ENCODE assay signal across 8 cellular contexts in the genomic region with DNA sequence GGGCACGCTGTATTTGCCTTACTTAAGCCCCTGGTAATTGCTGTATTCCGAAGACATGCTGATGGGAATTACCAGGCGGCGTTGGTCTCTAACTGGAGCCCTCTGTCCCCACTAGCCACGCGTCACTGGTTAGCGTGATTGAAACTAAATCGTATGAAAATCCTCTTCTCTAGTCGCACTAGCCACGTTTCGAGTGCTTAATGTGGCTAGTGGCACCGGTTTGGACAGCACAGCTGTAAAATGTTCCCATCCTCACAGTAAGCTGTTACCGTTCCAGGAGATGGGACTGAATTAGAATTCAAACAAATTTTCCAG. TPM values are rescaled to one million over a fixed set of nuclear protein-coding genes. Genes with fewer than 3 reads are reported as not detected.
DNase-seq lines count a peak whose midpoint lies in the region; ATAC-seq and TF ChIP-seq lines count a peak whose summit lies in the region.

No MANE protein-coding gene starts in this region.

- H3K9ac ChIP-seq in PC-3 (ENCODE audit: low read length): peak overlapping the region; percentile 95

- H3K4me3 Mint-ChIP-seq in activated T-cell treated with anti-CD3 and anti-CD28 coated beads, Interleukin-2, amount 50 U/mL, for 72 hours: peak overlapping the region; percentile 91 to 95

- peaks cover 12% of the 10 kb centered on the region for H3K79me2 ChIP-seq in PC-3 (ENCODE audit: low read length)

- peak overlapping the region; percentile 88 for H3K27ac ChIP-seq in PC-3 (ENCODE audit: low read length)
- peak overlapping the region; percentile 87 to 99 (median 94) for H3K27ac ChIP-seq in esophagus squamous epithelium
- peak overlapping the region; percentile 89 for H3K27ac ChIP-seq in psoas muscle

- H3K9me3 ChIP-seq in PC-3 (ENCODE audit: low read length) (no peaks in the 10 kb centered on the region), esophagus squamous epithelium (no peaks in the 10 kb centered on the region), psoas muscle (no peaks in the 10 kb centered on the region)

- H3F3A ChIP-seq in PC-3 (ENCODE audit: low read length, unreplicated experiment): no peaks in the 10 kb centered on the region

- CTCF ChIA-PET in PC-3 (lab: Charles Lee): no interaction called here

- peaks cover 10 to 11% of the 10 kb centered on the region in 2 donors for H3K36me3 Mint-ChIP-seq in activated T-cell treated with anti-CD3 and anti-CD28 coated beads, Interleukin-2, amount 50 U/mL, for 72 hours (ENCODE audit: insufficient read depth in 2 of 2)

- no peaks in the 10 kb centered on the region for H3K27me3 Mint-ChIP-seq in activated T-cell treated with anti-CD3 and anti-CD28 coated beads, Interleukin-2, amount 50 U/mL, for 72 hours (ENCODE audit: low read depth)

- TF ChIP-seq POLR2A in esophagus squamous epithelium (IDR thresholded peaks at IDR 0.05): no peak

- H3K9me3 Mint-ChIP-seq in activated T-cell treated with anti-CD3 and anti-CD28 coated beads, Interleukin-2, amount 50 U/mL, for 72 hours: no peaks in the 10 kb centered on the region

- DNase-seq in activated T-cell treated with anti-CD3 and anti-CD28 coated beads, Interleukin-2, amount 50 U/mL, for 72 hours: no peak
- DNase-seq in activated T-cell treated with anti-CD3 and anti-CD28 coated beads, Interleukin-2, amount 50 U/mL, for 48 hours: no peak
- DNase-seq in PC-3: no peak
- DNase-seq in esophagus squamous epithelium (lab: John Stamatoyannopoulos, UW): no peak
- DNase-seq in psoas muscle: peak in 1 of 2 donors; percentile 49
- DNase-seq in ACHN: no peak
- no peak for DNase-seq in stimulated activated CD4-positive, alpha-beta T cell treated with anti-CD3 and anti-CD28 coated beads, Interleukin-2, amount 100 ng/mL, for 24 hours

- H2AFZ ChIP-seq in PC-3 (ENCODE audit: low read length): peak overlapping the region; percentile 99

- intact Hi-C loops in PC-3 (cut with micrococcal nuclease): loop anchor here (5.0 to 10.0 kb wide), 2 partner anchors 109 to 221 kb away; a partner anchor contains a TSS
- intact Hi-C loops in esophagus squamous epithelium (cut with DNase I): loop anchor here (10.0 kb wide), 1 partner anchor 401 kb away; no protein-coding TSS in a partner anchor
- intact Hi-C loops in psoas muscle (cut with DNase I): loop anchor here in 1 of 2 donors (10.0 kb wide), 1 partner anchor 301 kb away; no protein-coding TSS in a partner anchor

- H3K36me3 ChIP-seq in PC-3 (ENCODE audit: low read depth, low read length) (no peaks in the 10 kb centered on the region; the same call in 1 of the 2 replicates), esophagus squamous epithelium (no peaks in the 10 kb centered on the region), psoas muscle (ENCODE audit: insufficient read depth in 1 of 2, low read depth in 1 of 2) (no peaks in the 10 kb centered on the region)

- BruUV-seq in PC-3 (replicated peaks; lab: Mats Ljungman, UMichigan): no TSS peak

- H3K4me1 Mint-ChIP-seq in activated T-cell treated with anti-CD3 and anti-CD28 coated beads, Interleukin-2, amount 50 U/mL, for 72 hours (ENCODE audit: low read depth): peaks cover 20% of the 10 kb centered on the region

- TF ChIP-seq CTCF in PC-3 (conservative IDR thresholded peaks at IDR 0.05; ENCODE audit: low read depth, low read length) (no peak), esophagus squamous epithelium (IDR thresholded peaks at IDR 0.05) (no peak), psoas muscle (IDR thresholded peaks at IDR 0.05) (no peak)

- H3K9me2 ChIP-seq in PC-3 (replicated peaks; ENCODE audit: low read length): no peaks in the 10 kb centered on the region

- peak overlapping the region; percentile 100 for H3K27ac Mint-ChIP-seq in activated T-cell treated with anti-CD3 and anti-CD28 coated beads, Interleukin-2, amount 50 U/mL, for 72 hours

- H4K20me1 ChIP-seq in PC-3 (ENCODE audit: low read length): no peaks in the 10 kb centered on the region

- H3K4me1 ChIP-seq in PC-3 (ENCODE audit: insufficient read depth, low read length) (peaks cover 23% of the 10 kb centered on the region), esophagus squamous epithelium (peaks cover 0 to 15% (median 0%) of the 10 kb centered on the region in 3 donors), psoas muscle (no peaks in the 10 kb centered on the region)

- WGBS in esophagus squamous epithelium, 2 donors: 0% methylated on average over 5 to 12 of the region's 13 CpGs
- 0 to 1% (median 1%) methylated on average over 13 of the region's 13 CpGs for WGBS in psoas muscle, 3 donors

- H3K4me2 ChIP-seq in PC-3 (ENCODE audit: low read length): peak overlapping the region; percentile 98

- POLR2A ChIA-PET in PC-3 (lab: Charles Lee; ENCODE audit: unreplicated experiment): no interaction called here

- H3K27me3 ChIP-seq in PC-3 (ENCODE audit: low read length) (no peaks in the 10 kb centered on the region), esophagus squamous epithelium (no peaks in the 10 kb centered on the region), psoas muscle (ENCODE audit: insufficient read depth in 3 of 3, low read length in 2 of 3) (no peaks in the 10 kb centered on the region)

- H3K4me3 ChIP-seq in PC-3 (ENCODE audit: low read length): peak overlapping the region; percentile 86
- peak overlapping the region; percentile 62 to 81 (median 72) for H3K4me3 ChIP-seq in esophagus squamous epithelium
- peak overlapping the region; percentile 73 for H3K4me3 ChIP-seq in psoas muscle

- in situ Hi-C loops in ACHN (cut with HindIII; ENCODE audit: low pct_ligation_motif_present, low pct_unique_long_range_greater_than_20kb, low sequenced_read_pairs): no loop called here

- ATAC-seq in activated T-cell treated with anti-CD3 and anti-CD28 coated beads, Interleukin-2, amount 50 U/mL, for 72 hours (replicated peaks in 1 of 2): peak; percentile 4 to 13
- ATAC-seq in HG02884 (IDR thresholded peaks at IDR 0.05; ENCODE audit: unreplicated experiment) (peak; percentile 36), PC-3 (peak; percentile 35), psoas muscle (no peak)

RNA-seq across cellular contexts. Expression of a gene that starts 0.7 kb away (rescaled TPM):
- total RNA-seq in activated T-cell treated with anti-CD3 and anti-CD28 coated beads, Interleukin-2, amount 50 U/mL, for 72 hours: 10 to 100 TPM; 36.9 to 41.5 TPM
- total RNA-seq in PC-3 (2014; rRNA removed): 9.1 and 16.8 TPM in 2 replicates
- total RNA-seq in esophagus squamous epithelium: 1 to 10 TPM; 2.1 to 6.1 (median 4.1) TPM
- total RNA-seq in psoas muscle: under 1 TPM; 0.11 to 0.34 (median 0.20) TPM
- under 1 TPM; 0.01 to 0.09 (median 0.07) TPM for polyA plus RNA-seq in psoas muscle

RNA-seq across cellular contexts. Expression of a gene that starts 0.8 kb away (rescaled TPM):
- not detected for total RNA-seq in activated T-cell treated with anti-CD3 and anti-CD28 coated beads, Interleukin-2, amount 50 U/mL, for 72 hours
- total RNA-seq in PC-3 (2014; rRNA removed): not detected in 2 replicates
- total RNA-seq in esophagus squamous epithelium: not detected
- total RNA-seq in psoas muscle: not detected
- not detected for polyA plus RNA-seq in psoas muscle

Comparison
In these comparisons a context has a peak if more than half of its experiments do, and no peak if none do; other contexts are left out.
1. ATAC-seq: peak in activated T-cell treated with anti-CD3 and anti-CD28 coated beads, Interleukin-2, amount 50 U/mL, for 72 hours (2 of 2), HG02884 (single experiment) and PC-3 (single experiment); none in psoas muscle (0 of 4).
2. Peak in every context shown above with its lines, with median percentiles within 50 percentile points of each other: H3K27ac ChIP-seq and H3K4me3 ChIP-seq.